Comparison of ENCODE assay signal across 19 cellular contexts in the genomic region with DNA sequence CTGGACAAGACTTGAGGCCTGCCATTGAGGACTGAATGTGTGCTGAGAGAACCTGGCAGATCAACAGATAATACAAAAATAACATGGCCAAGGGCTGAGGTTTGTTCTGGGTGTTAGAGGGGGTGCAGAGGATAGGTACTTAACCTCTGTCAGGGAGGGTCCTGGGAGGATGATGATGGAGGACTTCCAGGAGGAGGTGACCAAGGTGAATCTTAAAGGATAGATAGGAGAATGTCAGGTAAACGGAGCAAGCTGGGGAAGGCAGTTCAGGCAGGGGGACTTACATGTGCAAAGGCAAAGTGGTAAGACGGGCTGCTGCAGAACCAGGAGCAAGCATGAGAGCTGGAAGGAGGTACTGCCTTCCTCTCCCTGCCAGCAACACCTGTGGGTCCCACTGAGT.
DNase-seq lines count a peak whose midpoint lies in the region; ATAC-seq, FAIRE-seq and TF ChIP-seq lines count a peak whose summit lies in the region.
"Had no signal": no experiment of that assay in that cellular context is flagged by ENCODE, and none has a peak within 500 bp of the region (broad histone marks: within the 10 kb centered on the region; RNA-seq: fewer than 3 reads in every experiment).

No MANE protein-coding gene starts in this region.

- no peaks in the 10 kb centered on the region for H3K27me3 ChIP-seq in CD8-positive, alpha-beta T cell (ENCODE audit: insufficient read depth, low read length)
- H3K27me3 ChIP-seq in H7 (ENCODE audit: control insufficient read depth, insufficient read depth, low read length) (no peaks in the 10 kb centered on the region), stomach (no peaks in the 10 kb centered on the region)
- H3K27me3 ChIP-seq: SJSA1 had no signal

- CTCF ChIA-PET in A549 (lab: Yijun Ruan, JAX) = interaction anchor here (1.6 to 1.9 kb wide), 2 partner anchors 38 to 71 kb away, joined by 5 read pairs; no protein-coding TSS in a partner anchor
- CTCF ChIA-PET in CD8-positive, alpha-beta T cell (lab: Charles Lee) = no interaction called here

- POLR2A ChIA-PET in A549 (lab: Yijun Ruan, JAX) = no interaction called here
- POLR2A ChIA-PET in CD8-positive, alpha-beta T cell (lab: Charles Lee) = no interaction called here

- H3K4me1 Mint-ChIP-seq in CD8-positive, alpha-beta T cell (ENCODE audit: low read depth) = no peaks in the 10 kb centered on the region
- peaks cover 67% of the 10 kb centered on the region for H3K4me1 Mint-ChIP-seq in brain
- peaks cover 0 to 6% (median 4%) of the 10 kb centered on the region in 3 donors for H3K4me1 Mint-ChIP-seq in naive B cell

- TF ChIP-seq POLR2A in A549 (IDR thresholded peaks at IDR 0.05; ENCODE audit: low read length) = no peak
- TF ChIP-seq POLR2A in stomach (IDR thresholded peaks at IDR 0.05) = no peak

- peak overlapping the region; percentile 66 for H3K27ac Mint-ChIP-seq in CD8-positive, alpha-beta T cell
- H3K27ac Mint-ChIP-seq in brain (peak overlapping the region in 3 of 5 experiments; percentile 35 to 78 (median 73)), naive B cell (peak overlapping the region in 4 of 6 donors; percentile 42 to 94 (median 48))
- H3K27ac Mint-ChIP-seq: GM23338, HFFc6 had no signal

- H3K9me3 ChIP-seq in A549 = no peaks in the 10 kb centered on the region
- no peaks in the 10 kb centered on the region for H3K9me3 ChIP-seq in CD8-positive, alpha-beta T cell (ENCODE audit: low read length)
- no peaks in the 10 kb centered on the region for H3K9me3 ChIP-seq in stomach
- H3K9me3 ChIP-seq: SJSA1 had no signal

- no peak for FAIRE-seq in A549 (lab: Jason Lieb, UNC)

- 92% methylated on average over 2 of the region's 2 CpGs for WGBS in A549 (ENCODE audit: missing lambda C conversion rate)
- WGBS in stomach, 5 donors = 93 to 98% (median 97%) methylated on average over 2 of the region's 2 CpGs

- peaks cover 75% of the 10 kb centered on the region for H3K36me3 Mint-ChIP-seq in CD8-positive, alpha-beta T cell
- H3K36me3 Mint-ChIP-seq in brain = peaks cover 72% of the 10 kb centered on the region
- peaks cover 13 to 29% of the 10 kb centered on the region in 2 donors for H3K36me3 Mint-ChIP-seq in naive B cell

- no peaks in the 10 kb centered on the region for H3K9me3 Mint-ChIP-seq in CD8-positive, alpha-beta T cell
- H3K9me3 Mint-ChIP-seq in brain (no peaks in the 10 kb centered on the region), naive B cell (no peaks in the 10 kb centered on the region)
- H3K9me3 Mint-ChIP-seq: GM23338, HFFc6 had no signal

- no peak for TF ChIP-seq RAD21 in A549 (conservative IDR thresholded peaks at IDR 0.05 in 1 of 2, IDR thresholded peaks at IDR 0.05 in 1 of 2)

- no peaks in the 10 kb centered on the region for H3K27me3 Mint-ChIP-seq in CD8-positive, alpha-beta T cell (ENCODE audit: low read depth)
- H3K27me3 Mint-ChIP-seq in brain = no peaks in the 10 kb centered on the region
- no peaks in the 10 kb centered on the region for H3K27me3 Mint-ChIP-seq in naive B cell

- peaks cover 16% of the 10 kb centered on the region for H3K4me1 ChIP-seq in A549
- no peaks in the 10 kb centered on the region for H3K4me1 ChIP-seq in CD8-positive, alpha-beta T cell (ENCODE audit: insufficient read depth, low read length)
- peaks cover 5 to 34% (median 18%) of the 10 kb centered on the region in 4 donors for H3K4me1 ChIP-seq in stomach

- peaks cover 23% of the 10 kb centered on the region for H3K36me3 ChIP-seq in CD8-positive, alpha-beta T cell (ENCODE audit: insufficient read depth, low read length)
- H3K36me3 ChIP-seq in H7 (replicated peaks; ENCODE audit: control insufficient read depth, insufficient read depth, low read length) (peaks cover 3% of the 10 kb centered on the region; the same call in 1 of the 2 replicates), stomach (peaks cover 28 to 95% (median 77%) of the 10 kb centered on the region in 4 donors)

- intact Hi-C loops in CD8-positive, alpha-beta T cell (cut with DNase I, micrococcal nuclease) = no loop called here
- intact Hi-C loops in stomach (cut with DNase I; ENCODE audit: low total_unique reads) = no loop called here

- no peak overlapping the region for H3K4me2 ChIP-seq in A549
- H3K4me2 ChIP-seq: GM23338 had no signal

- H3K4me3 Mint-ChIP-seq in CD8-positive, alpha-beta T cell = no peak overlapping the region
- H3K4me3 Mint-ChIP-seq in brain (no peak overlapping the region), naive B cell (no peak overlapping the region)
- H3K4me3 Mint-ChIP-seq: GM23338, HFFc6 had no signal

- TF ChIP-seq CTCF in A549 (IDR thresholded peaks at IDR 0.05) (no peak), brain (conservative IDR thresholded peaks at IDR 0.05) (no peak), stomach (IDR thresholded peaks at IDR 0.05) (no peak)
- no peak for TF ChIP-seq CTCF in CD8-positive, alpha-beta T cell (IDR thresholded peaks at IDR 0.05)

- H3K27ac ChIP-seq in A549 = peak overlapping the region in 1 of 2 experiments; percentile 16; a peak in 1 of 6 replicates
- H3K27ac ChIP-seq in CD8-positive, alpha-beta T cell (ENCODE audit: low read depth, low read length) = no peak overlapping the region
- peak overlapping the region in 2 of 5 donors; percentile 15 to 79 for H3K27ac ChIP-seq in stomach
- H3K27ac ChIP-seq: C4-2B, SJSA1 had no signal

- ATAC-seq in A549 = no peak
- ATAC-seq in CD8-positive, alpha-beta T cell = no peak
- no peak for ATAC-seq in naive B cell (ENCODE audit: low read depth in 2 of 2)
- ATAC-seq in HG02759 (IDR thresholded peaks at IDR 0.05; ENCODE audit: unreplicated experiment) = no peak
- ATAC-seq: GM23338 had no signal

- DNase-seq in A549 (ENCODE audit: low read depth in 1 of 2, low spot score in 1 of 2) = no peak
- no peak for DNase-seq in CD8-positive, alpha-beta T cell
- DNase-seq in naive B cell = no peak
- no peak for DNase-seq in H7
- DNase-seq in stomach = no peak
- DNase-seq in SIG-M5 (lab: John Stamatoyannopoulos, UW) = no peak
- DNase-seq: DMS79, HFFc6, NCI-H1048, NCI-H1436 treated with DMSO at 0.1 percent for 48 hours, NCI-H2029 treated with DMSO at 0.1 percent for 48 hours, NCI-H510A, NCI-H774, RPMI8226 had no signal

- H3K4me3 ChIP-seq in A549 (no peak overlapping the region), H7 (ENCODE audit: insufficient read depth, low read depth, low read length) (no peak overlapping the region), stomach (no peak overlapping the region)
- H3K4me3 ChIP-seq in CD8-positive, alpha-beta T cell (ENCODE audit: low read depth, low read length) = no peak overlapping the region
- H3K4me3 ChIP-seq: GM23338, SJSA1 had no signal

- TF ChIP-seq EP300 in A549 (IDR thresholded peaks at IDR 0.05) (no peak), stomach (IDR thresholded peaks at IDR 0.05) (no peak)

TF ChIP-seq in A549, 52 proteins besides CTCF, POLR2A, EP300 and RAD21:
- TF ChIP-seq ZFP36 (IDR thresholded peaks at IDR 0.05; ENCODE audit: borderline replicate concordance, partially characterized antibody) (peak; percentile 71), HEYL (CRISPR knock-in tag; IDR thresholded peaks at IDR 0.05) (no peak)
